9 cellular contexts compared by ENCODE assay signal in genomic region chr13:99380921-99381645, GRCh38.
DNase-seq lines count a peak whose midpoint lies in the region; ATAC-seq, FAIRE-seq and TF ChIP-seq lines count a peak whose summit lies in the region.
"Had no signal": no experiment of that assay in that cellular context is flagged by ENCODE, and none has a peak within 500 bp of the region (broad histone marks: within the 10 kb centered on the region; RNA-seq: fewer than 3 reads in every experiment).

No MANE protein-coding gene starts in this region.

- H3K4me3 Mint-ChIP-seq in activated naive CD8-positive, alpha-beta T cell: peak overlapping the region; percentile 52

- peak; percentile 61 for ATAC-seq in GM19397 (IDR thresholded peaks at IDR 0.05; ENCODE audit: unreplicated experiment)
- peak; percentile 78 for ATAC-seq in HG03442 (IDR thresholded peaks at IDR 0.05; ENCODE audit: unreplicated experiment)
- ATAC-seq in HG03135 (IDR thresholded peaks at IDR 0.05; ENCODE audit: unreplicated experiment): no peak

- H3K4me1 Mint-ChIP-seq in activated naive CD8-positive, alpha-beta T cell (ENCODE audit: low read depth): peaks cover 94% of the 10 kb centered on the region

- H3K36me3 Mint-ChIP-seq in activated naive CD8-positive, alpha-beta T cell: peaks cover 17% of the 10 kb centered on the region

- no peaks in the 10 kb centered on the region for H3K27me3 Mint-ChIP-seq in activated naive CD8-positive, alpha-beta T cell

- H3K27ac Mint-ChIP-seq in activated naive CD8-positive, alpha-beta T cell: peak overlapping the region; percentile 94

- no peak for FAIRE-seq in H54 (lab: Jason Lieb, UNC)

- DNase-seq in stimulated activated CD8-positive, alpha-beta memory T cell treated with anti-CD3 and anti-CD28 coated beads, Interleukin-15, amount 100 ng/mL, for 24 hours (ENCODE audit: low read depth): peak; percentile 36
- DNase-seq in H54 (ENCODE audit: insufficient read length, low spot score) (no peak), HuH-7 (ENCODE audit: low spot score) (no peak), NCI-H748 treated with DMSO at 0.1 percent for 48 hours (lab: John Stamatoyannopoulos, UW) (no peak)
- DNase-seq: stomach had no signal

- no peak for TF ChIP-seq POLR2A in H54 (IDR thresholded peaks at IDR 0.05; ENCODE audit: low read depth, low read length)

- no peaks in the 10 kb centered on the region for H3K9me3 Mint-ChIP-seq in activated naive CD8-positive, alpha-beta T cell (ENCODE audit: low read depth)
